ENCODE assay signal across 17 cellular contexts in genomic region chr1:2398871-2399270, GRCh38. TPM values are rescaled to one million over a fixed set of nuclear protein-coding genes. Genes with fewer than 3 reads are reported as not detected.
DNase-seq lines count a peak whose midpoint lies in the region; ATAC-seq and TF ChIP-seq lines count a peak whose summit lies in the region.
"Had no signal": no experiment of that assay in that cellular context is flagged by ENCODE, and none has a peak within 500 bp of the region (broad histone marks: within the 10 kb centered on the region; RNA-seq: fewer than 3 reads in every experiment).

No MANE protein-coding gene starts in this region.

- no peaks in the 10 kb centered on the region for H3K9me3 ChIP-seq in CD4-positive, CD25-positive, alpha-beta regulatory T cell (ENCODE audit: control insufficient read depth in 2 of 2, low read length in 2 of 2)
- H3K9me3 ChIP-seq: BE2C, HAP-1 had no signal

- no peaks in the 10 kb centered on the region for H3K27me3 ChIP-seq in CD4-positive, CD25-positive, alpha-beta regulatory T cell (ENCODE audit: control insufficient read depth, insufficient read depth, low read length)
- H3K27me3 ChIP-seq: BE2C had no signal

- no peak for ATAC-seq in CD4-positive, CD25-positive, alpha-beta regulatory T cell (ENCODE audit: low read depth in 2 of 2)
- ATAC-seq in activated T-helper 17 cell treated with anti-CD3 and anti-CD28 coated beads, Interleukin-2, amount 50 U/mL, for 72 hours (replicated peaks) = no peak
- ATAC-seq in esophagus mucosa = no peak
- ATAC-seq: Panc1, Right ventricle myocardium inferior had no signal

- peaks cover 28% of the 10 kb centered on the region for H3K36me3 Mint-ChIP-seq in CD4-positive, CD25-positive, alpha-beta regulatory T cell
- H3K36me3 Mint-ChIP-seq in activated T-helper 17 cell treated with anti-CD3 and anti-CD28 coated beads, Interleukin-2, amount 50 U/mL, for 72 hours (ENCODE audit: low read depth) = peaks cover 96% of the 10 kb centered on the region
- H3K36me3 Mint-ChIP-seq in neural crest cell (ENCODE audit: low read depth) = peaks cover 10% of the 10 kb centered on the region

- H3K36me3 ChIP-seq in CD4-positive, CD25-positive, alpha-beta regulatory T cell (ENCODE audit: control insufficient read depth, insufficient read depth, low read length) = peaks cover 86% of the 10 kb centered on the region

- no peaks in the 10 kb centered on the region for H3K9me3 Mint-ChIP-seq in CD4-positive, CD25-positive, alpha-beta regulatory T cell
- no peaks in the 10 kb centered on the region for H3K9me3 Mint-ChIP-seq in activated T-helper 17 cell treated with anti-CD3 and anti-CD28 coated beads, Interleukin-2, amount 50 U/mL, for 72 hours
- H3K9me3 Mint-ChIP-seq in neural crest cell = no peaks in the 10 kb centered on the region
- H3K9me3 Mint-ChIP-seq: CD8-positive, alpha-beta memory T cell had no signal

- H3K4me1 Mint-ChIP-seq in CD4-positive, CD25-positive, alpha-beta regulatory T cell = peaks cover 0 to 42% (median 17%) of the 10 kb centered on the region in 4 donors
- H3K4me1 Mint-ChIP-seq in activated T-helper 17 cell treated with anti-CD3 and anti-CD28 coated beads, Interleukin-2, amount 50 U/mL, for 72 hours = peaks cover 11% of the 10 kb centered on the region
- peaks cover 4% of the 10 kb centered on the region for H3K4me1 Mint-ChIP-seq in neural crest cell

- no peak overlapping the region for H3K4me3 ChIP-seq in CD4-positive, CD25-positive, alpha-beta regulatory T cell (ENCODE audit: low read depth, low read length)
- H3K4me3 ChIP-seq: HAP-1 had no signal

- H3K27ac Mint-ChIP-seq in CD4-positive, CD25-positive, alpha-beta regulatory T cell = peak overlapping the region in 2 of 3 donors; percentile 39 to 91
- peak overlapping the region; percentile 72 for H3K27ac Mint-ChIP-seq in activated T-helper 17 cell treated with anti-CD3 and anti-CD28 coated beads, Interleukin-2, amount 50 U/mL, for 72 hours
- H3K27ac Mint-ChIP-seq in neural crest cell (ENCODE audit: unreplicated experiment) = peak overlapping the region; percentile 29

- peaks cover 9% of the 10 kb centered on the region for H3K4me1 ChIP-seq in CD4-positive, CD25-positive, alpha-beta regulatory T cell (ENCODE audit: control insufficient read depth, insufficient read depth, low read length, poor library complexity, severe bottlenecking)
- H3K4me1 ChIP-seq: BE2C, HAP-1 had no signal

- DNase-seq in CD4-positive, CD25-positive, alpha-beta regulatory T cell = no peak
- no peak for DNase-seq in neural crest cell (ENCODE audit: low read depth, low spot score)
- no peak for DNase-seq in hypothalamus (lab: John Stamatoyannopoulos, UW)
- no peak for DNase-seq in stimulated activated CD4-positive, alpha-beta T cell treated with anti-CD3 and anti-CD28 coated beads, Interleukin-4, amount 100 ng/mL, for 4 hours
- DNase-seq: BE2C; CD8-positive, alpha-beta memory T cell; DMS79; NCI-H1092; NCI-H2107; NCI-H2227 treated with DMSO at 0.1 percent for 48 hours; NCI-H524 treated with DMSO at 0.1 percent for 48 hours had no signal

- 0 out of 2 replicates have a peak overlapping the region, but pooled peaks have one; percentile 3 for H3K27ac ChIP-seq in 22Rv1
- no peak overlapping the region for H3K27ac ChIP-seq in CD4-positive, CD25-positive, alpha-beta regulatory T cell (ENCODE audit: insufficient read depth, low read length, poor library complexity, severe bottlenecking)

- H3K27me3 Mint-ChIP-seq in CD4-positive, CD25-positive, alpha-beta regulatory T cell = no peaks in the 10 kb centered on the region
- no peaks in the 10 kb centered on the region for H3K27me3 Mint-ChIP-seq in activated T-helper 17 cell treated with anti-CD3 and anti-CD28 coated beads, Interleukin-2, amount 50 U/mL, for 72 hours
- H3K27me3 Mint-ChIP-seq in neural crest cell (ENCODE audit: low read depth) = no peaks in the 10 kb centered on the region
- H3K27me3 Mint-ChIP-seq: CD8-positive, alpha-beta memory T cell had no signal

- TF ChIP-seq CTCF in 22Rv1 (IDR thresholded peaks at IDR 0.05) (no peak), neural crest cell (conservative IDR thresholded peaks at IDR 0.05) (no peak)

- no peak overlapping the region for H3K4me3 Mint-ChIP-seq in CD4-positive, CD25-positive, alpha-beta regulatory T cell
- H3K4me3 Mint-ChIP-seq in activated T-helper 17 cell treated with anti-CD3 and anti-CD28 coated beads, Interleukin-2, amount 50 U/mL, for 72 hours = no peak overlapping the region
- no peak overlapping the region for H3K4me3 Mint-ChIP-seq in neural crest cell

RNA-seq across cellular contexts. Expression of gene RER1, which starts 7.2 kb away (rescaled TPM):
- 91.3 TPM for total RNA-seq in CD4-positive, CD25-positive, alpha-beta regulatory T cell
- polyA plus RNA-seq in CD4-positive, CD25-positive, alpha-beta regulatory T cell = 100 to 1,000 TPM; 156 to 184 (median 173) TPM
- total RNA-seq in activated T-helper 17 cell treated with anti-CD3 and anti-CD28 coated beads, Interleukin-2, amount 50 U/mL, for 72 hours = 100 to 1,000 TPM; 120 to 180 TPM
- total RNA-seq in neural crest cell (108 and 111 TPM in 2 replicates), esophagus mucosa (167 TPM)

RNA-seq across cellular contexts. Expression of gene MORN1, which starts 7.5 kb away (rescaled TPM):
- 7.3 TPM for total RNA-seq in CD4-positive, CD25-positive, alpha-beta regulatory T cell
- polyA plus RNA-seq in CD4-positive, CD25-positive, alpha-beta regulatory T cell = 1 to 10 TPM; 1.3 to 3.2 (median 2.1) TPM
- 1 to 10 TPM; 4.4 to 5.3 TPM for total RNA-seq in activated T-helper 17 cell treated with anti-CD3 and anti-CD28 coated beads, Interleukin-2, amount 50 U/mL, for 72 hours
- total RNA-seq in neural crest cell (23.7 and 24.4 TPM in 2 replicates), esophagus mucosa (8.4 TPM)

RNA-seq across cellular contexts. Expression of gene PEX10, which starts 13.5 kb away (rescaled TPM):
- total RNA-seq in CD4-positive, CD25-positive, alpha-beta regulatory T cell = 7.6 TPM
- 1 to 10 TPM; 6.3 to 9.7 (median 8.4) TPM for polyA plus RNA-seq in CD4-positive, CD25-positive, alpha-beta regulatory T cell
- 10 to 100 TPM; 10.0 to 13.1 TPM for total RNA-seq in activated T-helper 17 cell treated with anti-CD3 and anti-CD28 coated beads, Interleukin-2, amount 50 U/mL, for 72 hours
- total RNA-seq in neural crest cell (31.2 and 31.9 TPM in 2 replicates), esophagus mucosa (17.7 TPM)
